Comparison of ENCODE assay signal across 31 cellular contexts in the genomic region with DNA sequence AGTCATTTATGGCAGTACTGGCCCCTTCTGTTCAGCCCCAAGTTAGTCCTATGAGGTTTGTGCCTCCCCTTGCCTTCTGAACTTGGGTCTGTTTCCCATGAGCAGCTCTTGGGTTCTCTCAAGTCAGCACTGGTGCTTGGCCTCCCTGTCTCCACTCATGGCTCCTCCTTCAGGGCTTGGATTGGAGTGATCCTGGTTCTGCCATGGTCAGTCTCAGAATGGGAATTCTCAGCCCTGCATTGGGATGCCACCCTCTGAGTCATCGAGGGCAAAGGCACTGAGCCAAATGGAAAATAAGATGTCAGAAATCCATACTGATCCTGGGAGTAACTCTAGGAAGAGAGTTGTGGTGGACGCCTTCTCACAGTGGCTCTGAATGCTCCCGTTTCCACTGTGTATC.
"Had no signal": no experiment of that assay in that cellular context is flagged by ENCODE, and none has a peak within 500 bp of the region (broad histone marks: within the 10 kb centered on the region; RNA-seq: fewer than 3 reads in every experiment).

No MANE protein-coding gene starts in this region.

- H3K36me3 ChIP-seq: cardiac muscle cell, colonic mucosa, esophagus squamous epithelium, neural progenitor cell, spleen, suprapubic skin, tibial artery, upper lobe of right lung had no signal

- H3K4me3 ChIP-seq: cardiac muscle cell, colonic mucosa, esophagus squamous epithelium, hepatocyte, neural progenitor cell, spleen, suprapubic skin, tibial artery, upper lobe of right lung had no signal

- H3K27me3 ChIP-seq: cardiac muscle cell, colonic mucosa, hepatocyte, neural progenitor cell, spleen, tibial artery, upper lobe of right lung had no signal

- H3K4me1 ChIP-seq: colonic mucosa, esophagus squamous epithelium, suprapubic skin, upper lobe of right lung had no signal

- H2AFZ ChIP-seq: hepatocyte, neural progenitor cell had no signal

- H3K9me3 Mint-ChIP-seq: immature natural killer cell, natural killer cell had no signal

- ATAC-seq: natural killer cell had no signal

- H3K4me2 ChIP-seq: hepatocyte, neural progenitor cell had no signal

- H3K27me3 Mint-ChIP-seq: activated naive CD8-positive, alpha-beta T cell had no signal

- FAIRE-seq: endometrium, frontal cortex, kidney, TTC549 had no signal

- H3K36me3 Mint-ChIP-seq: activated naive CD8-positive, alpha-beta T cell; brain; immature natural killer cell; memory B cell; natural killer cell; neural progenitor cell had no signal

- H3K4me3 Mint-ChIP-seq: activated naive CD8-positive, alpha-beta T cell; brain; immature natural killer cell; memory B cell; natural killer cell; neural progenitor cell had no signal

- H3K27ac Mint-ChIP-seq: activated naive CD8-positive, alpha-beta T cell; brain; immature natural killer cell; memory B cell; natural killer cell; neural progenitor cell had no signal

- H3K27ac ChIP-seq: cardiac muscle cell, colonic mucosa, epithelial cell of prostate, esophagus squamous epithelium, hepatocyte, neural progenitor cell, suprapubic skin, tibial artery, upper lobe of right lung, VCaP had no signal

- H3K9ac ChIP-seq: neural progenitor cell had no signal

- H3K4me1 Mint-ChIP-seq: brain, immature natural killer cell, memory B cell had no signal

- H3K9me3 ChIP-seq: colonic mucosa, esophagus squamous epithelium, suprapubic skin, tibial artery, upper lobe of right lung had no signal

- DNase-seq: activated CD4-positive, alpha-beta T cell treated with anti-CD3 and anti-CD28 coated beads for 4 hours; activated CD4-positive, alpha-beta T cell treated with anti-CD3 and anti-CD28 coated beads, Interleukin-2, amount 50 U/mL, for 48 hours; activated CD8-positive, alpha-beta memory T cell treated with anti-CD3 and anti-CD28 coated beads for 24 hours; activated effector memory CD4-positive, alpha-beta T cell treated with Interleukin-2 at 50 U/mL for 16 hours; activated naive CD4-positive, alpha-beta T cell treated with Interleukin-2 at 50 U/mL for 16 hours; anterior cingulate cortex; cerebellar nuclear complex; colonic mucosa; effector CD8-positive, alpha-beta T cell; esophagus squamous epithelium; immature natural killer cell; kidney; natural killer cell; occipital lobe; right cardiac atrium; spleen; stimulated activated naive CD4-positive, alpha-beta T cell; tibial artery; upper lobe of right lung had no signal

- H3K79me2 ChIP-seq: hepatocyte had no signal
